Comparison of ENCODE assay signal across 1 cellular context in genomic region chr22:22060200-22061084, GRCh38.
A peak's percentile ranks its signal among the peaks of the same experiment; 100 is the strongest.
TF ChIP-seq lines count a peak whose summit lies in the region.

No MANE protein-coding gene starts in this region.

TF ChIP-seq in HepG2, 621 proteins besides CTCF, POLR2A, EP300 and RAD21 (continued from another document):
- TF ChIP-seq PRPF4 (IDR thresholded peaks at IDR 0.05; ENCODE audit: low read depth, low read length, poor library complexity, severe bottlenecking), result no peak
- no peak for TF ChIP-seq ZNF10 (CRISPR knock-in tag; IDR thresholded peaks at IDR 0.05; ENCODE audit: borderline replicate concordance, low read depth)
- no peak for TF ChIP-seq CC2D1A (CRISPR knock-in tag; IDR thresholded peaks at IDR 0.05)
- TF ChIP-seq ZNF589 (CRISPR knock-in tag; conservative IDR thresholded peaks at IDR 0.05), result no peak
- TF ChIP-seq ARNT (IDR thresholded peaks at IDR 0.05), result no peak
- no peak for TF ChIP-seq ZNF225 (CRISPR knock-in tag; IDR thresholded peaks at IDR 0.05)
- TF ChIP-seq, protein P1, sequence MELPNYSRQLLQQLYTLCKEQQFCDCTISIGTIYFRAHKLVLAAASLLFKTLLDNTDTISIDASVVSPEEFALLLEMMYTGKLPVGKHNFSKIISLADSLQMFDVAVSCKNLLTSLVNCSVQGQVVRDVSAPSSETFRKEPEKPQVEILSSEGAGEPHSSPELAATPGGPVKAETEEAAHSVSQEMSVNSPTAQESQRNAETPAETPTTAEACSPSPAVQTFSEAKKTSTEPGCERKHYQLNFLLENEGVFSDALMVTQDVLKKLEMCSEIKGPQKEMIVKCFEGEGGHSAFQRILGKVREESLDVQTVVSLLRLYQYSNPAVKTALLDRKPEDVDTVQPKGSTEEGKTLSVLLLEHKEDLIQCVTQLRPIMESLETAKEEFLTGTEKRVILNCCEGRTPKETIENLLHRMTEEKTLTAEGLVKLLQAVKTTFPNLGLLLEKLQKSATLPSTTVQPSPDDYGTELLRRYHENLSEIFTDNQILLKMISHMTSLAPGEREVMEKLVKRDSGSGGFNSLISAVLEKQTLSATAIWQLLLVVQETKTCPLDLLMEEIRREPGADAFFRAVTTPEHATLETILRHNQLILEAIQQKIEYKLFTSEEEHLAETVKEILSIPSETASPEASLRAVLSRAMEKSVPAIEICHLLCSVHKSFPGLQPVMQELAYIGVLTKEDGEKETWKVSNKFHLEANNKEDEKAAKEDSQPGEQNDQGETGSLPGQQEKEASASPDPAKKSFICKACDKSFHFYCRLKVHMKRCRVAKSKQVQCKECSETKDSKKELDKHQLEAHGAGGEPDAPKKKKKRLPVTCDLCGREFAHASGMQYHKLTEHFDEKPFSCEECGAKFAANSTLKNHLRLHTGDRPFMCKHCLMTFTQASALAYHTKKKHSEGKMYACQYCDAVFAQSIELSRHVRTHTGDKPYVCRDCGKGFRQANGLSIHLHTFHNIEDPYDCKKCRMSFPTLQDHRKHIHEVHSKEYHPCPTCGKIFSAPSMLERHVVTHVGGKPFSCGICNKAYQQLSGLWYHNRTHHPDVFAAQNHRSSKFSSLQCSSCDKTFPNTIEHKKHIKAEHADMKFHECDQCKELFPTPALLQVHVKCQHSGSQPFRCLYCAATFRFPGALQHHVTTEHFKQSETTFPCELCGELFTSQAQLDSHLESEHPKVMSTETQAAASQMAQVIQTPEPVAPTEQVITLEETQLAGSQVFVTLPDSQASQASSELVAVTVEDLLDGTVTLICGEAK (IDR thresholded peaks at IDR 0.05), result no peak
- TF ChIP-seq, protein P1 (CRISPR knock-in tag; IDR thresholded peaks at IDR 0.05), result no peak
- peak; percentile 40; the same call in 1 of the 2 replicates for TF ChIP-seq SALL1 (CRISPR knock-in tag; IDR thresholded peaks at IDR 0.05)
- TF ChIP-seq ZNF747 (CRISPR knock-in tag; IDR thresholded peaks at IDR 0.05; ENCODE audit: borderline replicate concordance), result no peak
- TF ChIP-seq NCOA2 (CRISPR knock-in tag; IDR thresholded peaks at IDR 0.05), result no peak
- no peak for TF ChIP-seq ZNF598 (CRISPR knock-in tag; IDR thresholded peaks at IDR 0.05; ENCODE audit: borderline replicate concordance)
- no peak for TF ChIP-seq HOXA3 (CRISPR knock-in tag; IDR thresholded peaks at IDR 0.05)
- TF ChIP-seq ZFX (CRISPR knock-in tag; IDR thresholded peaks at IDR 0.05; ENCODE audit: low read depth), result peak; percentile 29; the same call in 1 of the 2 replicates
- TF ChIP-seq, protein P2, sequence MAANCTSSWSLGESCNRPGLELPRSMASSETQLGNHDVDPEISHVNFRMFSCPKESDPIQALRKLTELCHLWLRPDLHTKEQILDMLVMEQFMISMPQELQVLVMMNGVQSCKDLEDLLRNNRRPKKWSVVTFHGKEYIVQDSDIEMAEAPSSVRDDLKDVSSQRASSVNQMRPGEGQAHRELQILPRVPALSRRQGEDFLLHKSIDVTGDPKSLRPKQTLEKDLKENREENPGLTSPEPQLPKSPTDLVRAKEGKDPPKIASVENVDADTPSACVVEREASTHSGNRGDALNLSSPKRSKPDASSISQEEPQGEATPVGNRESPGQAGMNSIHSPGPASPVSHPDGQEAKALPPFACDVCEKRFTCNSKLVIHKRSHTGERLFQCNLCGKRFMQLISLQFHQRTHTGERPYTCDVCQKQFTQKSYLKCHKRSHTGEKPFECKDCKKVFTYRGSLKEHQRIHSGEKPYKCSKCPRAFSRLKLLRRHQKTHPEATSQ (CRISPR knock-in tag; IDR thresholded peaks at IDR 0.05; ENCODE audit: borderline replicate concordance), result no peak
- no peak for TF ChIP-seq MIER2 (CRISPR knock-in tag; IDR thresholded peaks at IDR 0.05)
- TF ChIP-seq KDM4B (CRISPR knock-in tag; IDR thresholded peaks at IDR 0.05), result no peak
- no peak for TF ChIP-seq HOXA7 (CRISPR knock-in tag; IDR thresholded peaks at IDR 0.05)
- TF ChIP-seq U2AF1 (optimal IDR thresholded peaks at IDR 0.05; ENCODE audit: low read depth, low read length), result no peak
- TF ChIP-seq HMG20A (CRISPR knock-in tag; IDR thresholded peaks at IDR 0.05; ENCODE audit: borderline replicate concordance), result no peak
- TF ChIP-seq ZNF768 (CRISPR knock-in tag; IDR thresholded peaks at IDR 0.05), result no peak
- TF ChIP-seq REXO4 (CRISPR knock-in tag; IDR thresholded peaks at IDR 0.05; ENCODE audit: borderline replicate concordance), result no peak
- no peak for TF ChIP-seq ZBTB44 (CRISPR knock-in tag; IDR thresholded peaks at IDR 0.05)
- TF ChIP-seq ZNF597 (CRISPR knock-in tag; IDR thresholded peaks at IDR 0.05), result no peak
- TF ChIP-seq SMAD1 (CRISPR knock-in tag; IDR thresholded peaks at IDR 0.05; ENCODE audit: borderline replicate concordance, low read depth), result no peak
- TF ChIP-seq NR2C2 (CRISPR knock-in tag; IDR thresholded peaks at IDR 0.05; ENCODE audit: borderline replicate concordance), result no peak
- no peak for TF ChIP-seq SALL2 (CRISPR knock-in tag; IDR thresholded peaks at IDR 0.05)
- TF ChIP-seq ZNF431 (CRISPR knock-in tag; IDR thresholded peaks at IDR 0.05; ENCODE audit: borderline replicate concordance, low read depth), result no peak
- TF ChIP-seq DMAP1 (CRISPR knock-in tag; IDR thresholded peaks at IDR 0.05), result no peak
- TF ChIP-seq, protein P3, sequence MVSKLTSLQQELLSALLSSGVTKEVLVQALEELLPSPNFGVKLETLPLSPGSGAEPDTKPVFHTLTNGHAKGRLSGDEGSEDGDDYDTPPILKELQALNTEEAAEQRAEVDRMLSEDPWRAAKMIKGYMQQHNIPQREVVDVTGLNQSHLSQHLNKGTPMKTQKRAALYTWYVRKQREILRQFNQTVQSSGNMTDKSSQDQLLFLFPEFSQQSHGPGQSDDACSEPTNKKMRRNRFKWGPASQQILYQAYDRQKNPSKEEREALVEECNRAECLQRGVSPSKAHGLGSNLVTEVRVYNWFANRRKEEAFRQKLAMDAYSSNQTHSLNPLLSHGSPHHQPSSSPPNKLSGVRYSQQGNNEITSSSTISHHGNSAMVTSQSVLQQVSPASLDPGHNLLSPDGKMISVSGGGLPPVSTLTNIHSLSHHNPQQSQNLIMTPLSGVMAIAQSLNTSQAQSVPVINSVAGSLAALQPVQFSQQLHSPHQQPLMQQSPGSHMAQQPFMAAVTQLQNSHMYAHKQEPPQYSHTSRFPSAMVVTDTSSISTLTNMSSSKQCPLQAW (CRISPR knock-in tag; IDR thresholded peaks at IDR 0.05), result no peak
- TF ChIP-seq ZNF234 (CRISPR knock-in tag; conservative IDR thresholded peaks at IDR 0.05), result no peak
- no peak for TF ChIP-seq BRD4 (CRISPR knock-in tag; IDR thresholded peaks at IDR 0.05)
- no peak for TF ChIP-seq RBAK (CRISPR knock-in tag; IDR thresholded peaks at IDR 0.05)
- peak; percentile 50; the same call in 1 of the 2 replicates for TF ChIP-seq ZNF263 (CRISPR knock-in tag; IDR thresholded peaks at IDR 0.05)
- no peak for TF ChIP-seq KMT2B (CRISPR knock-in tag; IDR thresholded peaks at IDR 0.05)
- no peak for TF ChIP-seq SAFB2 (CRISPR knock-in tag; IDR thresholded peaks at IDR 0.05; ENCODE audit: borderline replicate concordance, low read depth)
- TF ChIP-seq DNMT1 (CRISPR knock-in tag; IDR thresholded peaks at IDR 0.05), result no peak
- no peak for TF ChIP-seq AKAP8 (CRISPR knock-in tag; IDR thresholded peaks at IDR 0.05)
- TF ChIP-seq IRX3 (CRISPR knock-in tag; IDR thresholded peaks at IDR 0.05; ENCODE audit: borderline replicate concordance, low read depth), result no peak
